8 cellular contexts compared by ENCODE assay signal in the genomic region with DNA sequence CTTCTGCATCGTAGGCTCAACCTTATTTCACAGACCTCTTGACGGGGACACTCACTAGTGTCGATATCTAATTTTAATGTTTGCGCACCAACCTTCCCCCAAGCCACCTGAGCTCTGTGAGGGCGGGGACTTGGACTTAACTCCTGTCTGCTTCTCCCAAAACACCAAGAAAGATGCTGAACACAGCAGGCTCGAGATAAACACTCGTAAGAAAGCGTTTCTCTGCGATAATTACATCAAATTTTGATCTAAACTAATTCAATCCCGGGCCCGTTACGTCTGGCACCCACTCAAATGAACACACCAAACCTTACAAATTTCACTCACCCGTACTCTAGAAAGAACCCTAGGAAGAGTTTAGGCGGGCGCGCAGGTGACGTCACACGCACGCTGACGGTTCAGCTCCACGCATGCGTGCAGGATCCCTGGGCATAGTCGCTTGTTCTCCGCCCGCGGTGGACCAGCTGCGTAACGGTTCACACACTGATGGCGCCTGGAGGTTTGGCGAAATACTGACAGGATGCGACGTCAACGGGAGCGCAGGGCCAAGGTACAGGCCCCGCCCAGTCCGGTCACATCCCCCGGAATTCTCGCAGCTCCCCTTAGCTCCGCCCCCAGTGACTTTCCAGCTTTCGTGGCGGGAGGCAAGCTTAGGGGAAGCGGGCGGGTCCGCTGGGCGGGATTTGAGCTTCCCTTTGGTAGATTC. TPM values are rescaled to one million over a fixed set of nuclear protein-coding genes. Genes with fewer than 3 reads are reported as not detected.
DNase-seq lines count a peak whose midpoint lies in the region; ATAC-seq, FAIRE-seq and TF ChIP-seq lines count a peak whose summit lies in the region.

A gene with protein sequence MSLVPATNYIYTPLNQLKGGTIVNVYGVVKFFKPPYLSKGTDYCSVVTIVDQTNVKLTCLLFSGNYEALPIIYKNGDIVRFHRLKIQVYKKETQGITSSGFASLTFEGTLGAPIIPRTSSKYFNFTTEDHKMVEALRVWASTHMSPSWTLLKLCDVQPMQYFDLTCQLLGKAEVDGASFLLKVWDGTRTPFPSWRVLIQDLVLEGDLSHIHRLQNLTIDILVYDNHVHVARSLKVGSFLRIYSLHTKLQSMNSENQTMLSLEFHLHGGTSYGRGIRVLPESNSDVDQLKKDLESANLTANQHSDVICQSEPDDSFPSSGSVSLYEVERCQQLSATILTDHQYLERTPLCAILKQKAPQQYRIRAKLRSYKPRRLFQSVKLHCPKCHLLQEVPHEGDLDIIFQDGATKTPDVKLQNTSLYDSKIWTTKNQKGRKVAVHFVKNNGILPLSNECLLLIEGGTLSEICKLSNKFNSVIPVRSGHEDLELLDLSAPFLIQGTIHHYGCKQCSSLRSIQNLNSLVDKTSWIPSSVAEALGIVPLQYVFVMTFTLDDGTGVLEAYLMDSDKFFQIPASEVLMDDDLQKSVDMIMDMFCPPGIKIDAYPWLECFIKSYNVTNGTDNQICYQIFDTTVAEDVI (minus strand): TSS at position 359 of the 706 bp plus-strand sequence. CDS start 32,652 bp downstream, outside the sequence.

- peak within 1 kb of the TSS; percentile 76 for H3K9ac ChIP-seq in HUES64 (ENCODE audit: low read depth, low read length)
- peak within 1 kb of the TSS; percentile 84 for H3K9ac ChIP-seq in OCI-LY1 (ENCODE audit: low read length)

- peak within 1 kb of the TSS; percentile 88 for H3K4me2 ChIP-seq in OCI-LY1 (ENCODE audit: low read length)

- H3K27ac ChIP-seq in HUES64 (ENCODE audit: low read depth, low read length) (peak within 1 kb of the TSS; percentile 76), OCI-LY1 (ENCODE audit: low read depth, low read length, poor library complexity, severe bottlenecking) (peak within 1 kb of the TSS; percentile 64), mesodermal cell (ENCODE audit: low read depth, low read length, severe bottlenecking) (peak within 1 kb of the TSS; percentile 92)

- BruUV-seq in Calu3 (replicated peaks; lab: Mats Ljungman, UMichigan) = TSS peak; percentile 65

- peak; percentile 97 for DNase-seq in Calu3
- peak; percentile 97 for DNase-seq in activated CD8-positive, alpha-beta memory T cell treated with anti-CD3 and anti-CD28 coated beads, Interleukin-2, amount 50 U/mL, for 4 hours
- peak; percentile 95 to 98 for DNase-seq in stimulated activated CD8-positive, alpha-beta memory T cell treated with anti-CD3 and anti-CD28 coated beads, Interleukin-15, amount 100 ng/mL, for 4 hours (ENCODE audit: low read depth in 2 of 2)

- ATAC-seq in GM21447 (IDR thresholded peaks at IDR 0.05; ENCODE audit: unreplicated experiment) = peak; percentile 100

- H3K36me3 Mint-ChIP-seq in Calu3 (ENCODE audit: insufficient read depth, unreplicated experiment) = peaks cover 16% of the 10 kb centered on the region

- intact Hi-C loops in Calu3 (cut with micrococcal nuclease; ENCODE audit: unreplicated experiment) = loop anchor here (2.0 kb wide), 1 partner anchor 63 kb away; no protein-coding TSS in a partner anchor

- FAIRE-seq in endometrium (lab: Jason Lieb, UNC) = peak; percentile 98

- H3K27me3 ChIP-seq in HUES64 (ENCODE audit: insufficient read depth, low read length) = no peaks in the 10 kb centered on the region
- H3K27me3 ChIP-seq in OCI-LY1 (ENCODE audit: insufficient read depth, low read length) = no peaks in the 10 kb centered on the region

- H3K9me2 ChIP-seq in OCI-LY1 (ENCODE audit: low read depth, low read length) = no peaks in the 10 kb centered on the region

- peak within 1 kb of the TSS; percentile 85 for H3K4me3 ChIP-seq in HUES64 (ENCODE audit: low read length)
- peak within 1 kb of the TSS; percentile 79 for H3K4me3 ChIP-seq in OCI-LY1 (ENCODE audit: low read depth, low read length, poor library complexity, severe bottlenecking)
- H3K4me3 ChIP-seq in mesodermal cell (ENCODE audit: extremely low read depth, insufficient read depth, low read length, poor library complexity, severe bottlenecking) = peak within 1 kb of the TSS; percentile 88

- H3K9me3 ChIP-seq in HUES64 (ENCODE audit: insufficient read depth, low read depth, low read length) (no peaks in the 10 kb centered on the region), OCI-LY1 (ENCODE audit: low read length) (no peaks in the 10 kb centered on the region), mesodermal cell (ENCODE audit: control insufficient read depth, low read length) (no peaks in the 10 kb centered on the region)

- H2AFZ ChIP-seq in OCI-LY1 (ENCODE audit: low read length) = peak within 1 kb of the TSS; percentile 88

- H3F3A ChIP-seq in OCI-LY1 (ENCODE audit: insufficient read depth, low read length) = 0 out of 2 replicates have a peak, but pooled peaks cover 6% of the 10 kb centered on the region

- under 1% methylated on average over 45 of the region's 45 CpGs for WGBS in HUES64
- 0% methylated on average over 33 to 34 of the region's 45 CpGs for WGBS in mesodermal cell (ENCODE audit: insufficient coverage in 2 of 2), 2 experiments

- H3K27ac Mint-ChIP-seq in Calu3 (ENCODE audit: unreplicated experiment) = peak within 1 kb of the TSS; percentile 97

- peak within 1 kb of the TSS; percentile 97 for H3K4me3 Mint-ChIP-seq in Calu3 (ENCODE audit: low read depth, unreplicated experiment)

- TF ChIP-seq CTCF in Calu3 (IDR thresholded peaks at IDR 0.05; ENCODE audit: unreplicated experiment) (no peak), OCI-LY1 (IDR thresholded peaks at IDR 0.05; ENCODE audit: low read length) (no peak)

- peaks cover 13% of the 10 kb centered on the region for H3K4me1 Mint-ChIP-seq in Calu3 (ENCODE audit: low read depth, unreplicated experiment)

- CTCF ChIA-PET in Calu3 (lab: Charles Lee) = interaction anchor here (0.5 to 1.4 kb wide), 2 partner anchors 67 to 828 kb away, joined by 3 to 6 read pairs; no protein-coding TSS in a partner anchor

- H3K36me3 ChIP-seq in HUES64 (ENCODE audit: insufficient read depth, low read length) = peaks cover 7% of the 10 kb centered on the region; the same call in 1 of the 2 replicates
- H3K36me3 ChIP-seq in OCI-LY1 (ENCODE audit: insufficient read depth, low read length) = peaks cover 37% of the 10 kb centered on the region
- H3K36me3 ChIP-seq in mesodermal cell (ENCODE audit: control insufficient read depth, insufficient read depth, low read length) = peaks cover 4% of the 10 kb centered on the region

- H3K27me3 Mint-ChIP-seq in Calu3 (ENCODE audit: unreplicated experiment) = no peaks in the 10 kb centered on the region

- no peaks in the 10 kb centered on the region for H3K4me1 ChIP-seq in HUES64 (ENCODE audit: insufficient read depth, low read length)
- peaks cover 28% of the 10 kb centered on the region for H3K4me1 ChIP-seq in OCI-LY1 (ENCODE audit: insufficient read depth, low read length, severe bottlenecking)
- H3K4me1 ChIP-seq in mesodermal cell (ENCODE audit: control insufficient read depth, insufficient read depth, low read length, poor library complexity, severe bottlenecking) = peaks cover 5% of the 10 kb centered on the region

- peaks cover 45% of the 10 kb centered on the region for H3K79me2 ChIP-seq in OCI-LY1 (ENCODE audit: insufficient read depth, low read length)

- no peaks in the 10 kb centered on the region for H4K20me1 ChIP-seq in OCI-LY1 (ENCODE audit: insufficient read depth, low read length)

- no peaks in the 10 kb centered on the region for H3K9me3 Mint-ChIP-seq in Calu3 (ENCODE audit: low read depth, unreplicated experiment)

RNA-seq across cellular contexts. Expression of the gene that starts here (rescaled TPM):
- total RNA-seq in Calu3 (2022) = 31.1 and 31.6 TPM in 2 replicates
- 16.6 TPM for polyA plus RNA-seq in HUES64 (2013, experiment 1 of 2)
- polyA plus RNA-seq in HUES64 (2013, experiment 2 of 2) = 22.4 TPM
- 32.2 TPM for polyA plus RNA-seq in mesodermal cell (2013, experiment 1 of 2)
- 40.2 TPM for polyA plus RNA-seq in mesodermal cell (2013, experiment 2 of 2)

Comparison
In these comparisons a context has a peak if more than half of its experiments do, and no peak if none do; other contexts are left out.
1. Peak in every context shown above with its lines: DNase-seq, ATAC-seq, H3K4me3 ChIP-seq and H3K27ac ChIP-seq.